Comparison of ENCODE assay signal across 23 cellular contexts in the genomic region with DNA sequence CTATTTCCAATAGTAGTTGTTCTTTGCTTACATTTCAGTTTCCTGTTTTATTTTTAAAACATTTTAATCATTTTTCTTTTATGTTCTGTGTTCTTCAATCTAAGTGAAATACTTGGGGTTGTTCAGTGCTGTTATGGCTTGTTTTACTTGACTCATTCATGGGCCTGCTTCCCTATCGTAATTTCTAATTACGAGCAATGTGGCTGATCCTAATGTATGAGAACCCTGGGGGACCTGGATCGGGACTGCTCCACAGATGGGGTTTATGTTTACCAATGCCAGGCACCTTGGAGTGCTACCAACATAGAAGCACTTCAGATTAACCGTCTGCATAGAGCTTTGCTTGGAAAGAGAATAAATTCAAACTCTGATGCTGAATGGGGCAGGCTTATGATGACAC. TPM values are rescaled to one million over a fixed set of nuclear protein-coding genes. Genes with fewer than 3 reads are reported as not detected.
DNase-seq lines count a peak whose midpoint lies in the region; ATAC-seq, FAIRE-seq and TF ChIP-seq lines count a peak whose summit lies in the region.
"Had no signal": no experiment of that assay in that cellular context is flagged by ENCODE, and none has a peak within 500 bp of the region (broad histone marks: within the 10 kb centered on the region; RNA-seq: fewer than 3 reads in every experiment).

No MANE protein-coding gene starts in this region.

- TF ChIP-seq CTCF in glutamatergic neuron (IDR thresholded peaks at IDR 0.05; ENCODE audit: partially characterized antibody, unreplicated experiment) = no peak

- no peaks in the 10 kb centered on the region for H3K4me1 Mint-ChIP-seq in glutamatergic neuron (ENCODE audit: low read depth, unreplicated experiment)

- DNase-seq in AG20443 (ENCODE audit: low spot score) = peak; percentile 9
- DNase-seq in G401 (ENCODE audit: low spot score) = peak; percentile 96
- DNase-seq in NCI-H446 treated with DMSO at 0.1 percent for 48 hours (lab: John Stamatoyannopoulos, UW) = peak; percentile 94
- no peak for DNase-seq in NCI-H2227 treated with DMSO at 0.1 percent for 48 hours (lab: John Stamatoyannopoulos, UW)
- DNase-seq in activated naive CD4-positive, alpha-beta T cell treated with Interleukin-2 at 50 U/mL for 16 hours = no peak
- DNase-seq in glutamatergic neuron = no peak
- DNase-seq: activated gamma-delta T cell treated with Interleukin-2 at 50 U/mL for 16 hours; amygdala; central memory CD4-positive, alpha-beta T cell; left lung; MM.1S; NCI-H146; nephron progenitor cell; psoas muscle; small intestine; stimulated activated CD4-positive, alpha-beta T cell treated with anti-CD3 and anti-CD28 coated beads, Interleukin-2, amount 100 ng/mL, for 48 hours; stimulated activated naive CD4-positive, alpha-beta T cell treated with Interleukin-2 at 50 U/mL for 16 hours; upper lobe of left lung had no signal

- no peaks in the 10 kb centered on the region for H3K27me3 Mint-ChIP-seq in glutamatergic neuron (ENCODE audit: unreplicated experiment)

- ATAC-seq in GM19324 (IDR thresholded peaks at IDR 0.05; ENCODE audit: low FRiP score, unreplicated experiment) = no peak
- ATAC-seq: left lung, psoas muscle had no signal

- H3K9me3 Mint-ChIP-seq in glutamatergic neuron (ENCODE audit: unreplicated experiment) = peaks cover 5% of the 10 kb centered on the region

- in situ Hi-C loops in G401 (cut with HindIII; ENCODE audit: low sequenced_read_pairs) = no loop called here

- H3K27ac Mint-ChIP-seq in glutamatergic neuron (ENCODE audit: unreplicated experiment) = no peak overlapping the region
- H3K27ac Mint-ChIP-seq: nephron progenitor cell had no signal

- no peak overlapping the region for H3K4me3 Mint-ChIP-seq in glutamatergic neuron (ENCODE audit: unreplicated experiment)
- H3K4me3 Mint-ChIP-seq: nephron progenitor cell had no signal

- peak; percentile 97 for FAIRE-seq in endometrium (lab: Jason Lieb, UNC)
- FAIRE-seq: GM18507, H54, RCC 7860, small intestine had no signal

- H3K36me3 Mint-ChIP-seq in glutamatergic neuron (ENCODE audit: unreplicated experiment) = peaks cover 16% of the 10 kb centered on the region

RNA-seq across cellular contexts. Expression of gene TECPR2, which starts 29.8 kb away (rescaled TPM):
- total RNA-seq in G401 (2014; rRNA removed; shearing (Covaris generic)) = 5.8 and 8.5 TPM in 2 replicates
- total RNA-seq in glutamatergic neuron (ENCODE audit: unreplicated experiment) = 24.5 TPM

RNA-seq across cellular contexts. Expression of gene CINP, which starts 29.8 kb away (rescaled TPM):
- 70.8 and 73.9 TPM in 2 replicates for total RNA-seq in G401 (2014; rRNA removed; shearing (Covaris generic))
- total RNA-seq in glutamatergic neuron (ENCODE audit: unreplicated experiment) = 25.9 TPM

Comparison
In these comparisons a context has a peak if more than half of its experiments do, and no peak if none do; other contexts are left out.
1. DNase-seq: peak in AG20443 (single experiment), G401 (single experiment) and NCI-H446 treated with DMSO at 0.1 percent for 48 hours (single experiment); none in NCI-H2227 treated with DMSO at 0.1 percent for 48 hours (single experiment), activated naive CD4-positive, alpha-beta T cell treated with Interleukin-2 at 50 U/mL for 16 hours (single experiment) and glutamatergic neuron (single experiment).